ENCODE assay signal across 12 cellular contexts in genomic region chr10:4686644-4686996, GRCh38.
A peak's percentile ranks its signal among the peaks of the same experiment; 100 is the strongest.
DNase-seq lines count a peak whose midpoint lies in the region; ATAC-seq, FAIRE-seq and TF ChIP-seq lines count a peak whose summit lies in the region.
"Had no signal": no experiment of that assay in that cellular context is flagged by ENCODE, and none has a peak within 500 bp of the region (broad histone marks: within the 10 kb centered on the region; RNA-seq: fewer than 3 reads in every experiment).

No MANE protein-coding gene starts in this region.

- no peaks in the 10 kb centered on the region for H3K9me3 Mint-ChIP-seq in activated T-helper 17 cell treated with anti-CD3 and anti-CD28 coated beads, Interleukin-2, amount 50 U/mL, for 72 hours
- H3K9me3 Mint-ChIP-seq in T-cell = no peaks in the 10 kb centered on the region
- H3K9me3 Mint-ChIP-seq: CD8-positive, alpha-beta memory T cell had no signal

- CTCF ChIA-PET in T-cell (lab: Charles Lee) = no interaction called here

- DNase-seq in A172 (ENCODE audit: low spot score) (peak; percentile 93), H54 (ENCODE audit: insufficient read length, low spot score) (no peak), kidney epithelial cell (ENCODE audit: low read depth) (peak; percentile 95), putamen (ENCODE audit: low spot score) (no peak), T-cell (no peak)
- DNase-seq: CD8-positive, alpha-beta memory T cell; effector CD4-positive, alpha-beta T cell; NCI-H146; right cardiac atrium had no signal

- peak overlapping the region; percentile 85 for H3K27ac Mint-ChIP-seq in activated T-helper 17 cell treated with anti-CD3 and anti-CD28 coated beads, Interleukin-2, amount 50 U/mL, for 72 hours
- H3K27ac Mint-ChIP-seq in T-cell = no peak overlapping the region
- H3K27ac Mint-ChIP-seq: CD8-positive, alpha-beta memory T cell had no signal

- no peaks in the 10 kb centered on the region for H3K36me3 ChIP-seq in kidney epithelial cell (ENCODE audit: control insufficient read depth, insufficient read depth, low read length)

- peaks cover 14% of the 10 kb centered on the region for H3K4me1 Mint-ChIP-seq in activated T-helper 17 cell treated with anti-CD3 and anti-CD28 coated beads, Interleukin-2, amount 50 U/mL, for 72 hours
- no peaks in the 10 kb centered on the region for H3K4me1 Mint-ChIP-seq in T-cell
- H3K4me1 Mint-ChIP-seq: CD8-positive, alpha-beta memory T cell had no signal

- peak; percentile 91 for FAIRE-seq in H54 (lab: Jason Lieb, UNC)

- ATAC-seq in activated T-helper 17 cell treated with anti-CD3 and anti-CD28 coated beads, Interleukin-2, amount 50 U/mL, for 72 hours (replicated peaks) = peak; percentile 94
- ATAC-seq in GM21447 (IDR thresholded peaks at IDR 0.05; ENCODE audit: unreplicated experiment) = no peak
- ATAC-seq in T-cell (replicated peaks in 1 of 4) = no peak
- no peak for ATAC-seq in HG03457 (IDR thresholded peaks at IDR 0.05; ENCODE audit: unreplicated experiment)
- ATAC-seq: right cardiac atrium had no signal

- H3K36me3 Mint-ChIP-seq in activated T-helper 17 cell treated with anti-CD3 and anti-CD28 coated beads, Interleukin-2, amount 50 U/mL, for 72 hours (ENCODE audit: low read depth) = no peaks in the 10 kb centered on the region
- no peaks in the 10 kb centered on the region for H3K36me3 Mint-ChIP-seq in T-cell
- H3K36me3 Mint-ChIP-seq: CD8-positive, alpha-beta memory T cell had no signal

- H3K27me3 ChIP-seq in kidney epithelial cell (ENCODE audit: control insufficient read depth, insufficient read depth, low read length) = no peaks in the 10 kb centered on the region

- POLR2A ChIA-PET in T-cell (lab: Charles Lee) = no interaction called here

- H3K4me3 Mint-ChIP-seq in activated T-helper 17 cell treated with anti-CD3 and anti-CD28 coated beads, Interleukin-2, amount 50 U/mL, for 72 hours = peak overlapping the region; percentile 54
- no peak overlapping the region for H3K4me3 Mint-ChIP-seq in T-cell
- H3K4me3 Mint-ChIP-seq: CD8-positive, alpha-beta memory T cell had no signal

- H3K4me3 ChIP-seq in kidney epithelial cell (ENCODE audit: low read depth, low read length) = no peak overlapping the region

- no peak for TF ChIP-seq POLR2A in H54 (IDR thresholded peaks at IDR 0.05; ENCODE audit: low read depth, low read length)

- no peaks in the 10 kb centered on the region for H3K27me3 Mint-ChIP-seq in activated T-helper 17 cell treated with anti-CD3 and anti-CD28 coated beads, Interleukin-2, amount 50 U/mL, for 72 hours
- peaks cover 18 to 24% of the 10 kb centered on the region in 2 donors for H3K27me3 Mint-ChIP-seq in T-cell

- no peak for TF ChIP-seq CTCF in kidney epithelial cell (IDR thresholded peaks at IDR 0.05; ENCODE audit: insufficient read depth, low read length, poor library complexity, severe bottlenecking)

Comparison
In these comparisons a context has a peak if more than half of its experiments do, and no peak if none do; other contexts are left out.
1. DNase-seq: peak in A172 (single experiment) and kidney epithelial cell (single experiment); none in H54 (single experiment), putamen (single experiment) and T-cell (0 of 34).